28 cellular contexts compared by ENCODE assay signal in the genomic region with DNA sequence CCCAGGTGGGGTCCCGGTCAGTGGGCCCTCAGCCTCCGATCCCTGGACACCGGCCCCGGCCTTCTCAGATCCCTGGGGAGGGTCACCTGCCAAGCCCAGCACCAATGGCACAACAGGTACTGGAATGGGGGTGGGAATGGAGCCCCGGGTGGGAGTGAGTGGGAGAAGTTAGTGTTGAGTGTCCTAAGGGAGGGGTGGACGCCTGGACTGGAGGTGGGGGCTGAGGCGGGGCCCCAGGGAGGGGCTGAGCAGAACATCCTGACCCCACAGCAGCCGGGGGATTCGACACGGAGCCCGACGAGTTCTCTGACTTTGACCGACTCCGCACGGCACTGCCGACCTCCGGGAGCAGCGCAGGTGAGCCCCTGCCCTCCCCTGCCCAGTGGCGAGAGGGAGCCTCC. TPM values are rescaled to one million over a fixed set of nuclear protein-coding genes. Genes with fewer than 3 reads are reported as not detected.
"Had no signal": no experiment of that assay in that cellular context is flagged by ENCODE, and none has a peak within 500 bp of the region (broad histone marks: within the 10 kb centered on the region; RNA-seq: fewer than 3 reads in every experiment).

No MANE protein-coding gene starts in this region.

- H3K4me1 ChIP-seq: tibial artery, upper lobe of right lung had no signal

- H3K27me3 ChIP-seq: suprapubic skin, tibial artery, upper lobe of right lung had no signal

- H3K27ac Mint-ChIP-seq: activated CD4-positive, alpha-beta memory T cell treated with anti-CD3 and anti-CD28 coated beads, Interleukin-2, amount 10 ng/mL, durations not matched to agents 7 days and 5 days; activated CD4-positive, alpha-beta T cell treated with anti-CD3 and anti-CD28 coated beads, Interleukin-2, amount 10 ng/mL, durations not matched to agents 7 days and 5 days; activated naive CD4-positive, alpha-beta T cell treated with anti-CD3 and anti-CD28 coated beads, Interleukin-2, amount 50 U/mL, for 24 hours; activated T-cell treated with anti-CD3 and anti-CD28 coated beads, Interleukin-2, amount 50 U/mL, for 24 hours; dendritic cell treated with granulocyte-macrophage colony-stimulating factor and Interleukin-4, amounts not matched to agents 40 ng/mL and 50 ng/mL, for 4 days; endodermal cell; T-helper 17 cell had no signal

- H3K27me3 Mint-ChIP-seq: activated CD4-positive, alpha-beta memory T cell treated with anti-CD3 and anti-CD28 coated beads, Interleukin-2, amount 10 ng/mL, durations not matched to agents 7 days and 5 days; activated CD4-positive, alpha-beta T cell treated with anti-CD3 and anti-CD28 coated beads, Interleukin-2, amount 10 ng/mL, durations not matched to agents 7 days and 5 days; activated naive CD4-positive, alpha-beta T cell treated with anti-CD3 and anti-CD28 coated beads, Interleukin-2, amount 50 U/mL, for 24 hours; activated T-cell treated with anti-CD3 and anti-CD28 coated beads, Interleukin-2, amount 50 U/mL, for 24 hours; dendritic cell treated with granulocyte-macrophage colony-stimulating factor and Interleukin-4, amounts not matched to agents 40 ng/mL and 50 ng/mL, for 4 days; naive thymus-derived CD8-positive, alpha-beta T cell; T-helper 17 cell had no signal

- H3K36me3 Mint-ChIP-seq: activated naive CD4-positive, alpha-beta T cell treated with anti-CD3 and anti-CD28 coated beads, Interleukin-2, amount 50 U/mL, for 24 hours had no signal

- DNase-seq: activated CD4-positive, alpha-beta memory T cell treated with anti-CD3 and anti-CD28 coated beads, Interleukin-2, amount 10 ng/mL, durations not matched to agents 7 days and 5 days; activated CD4-positive, alpha-beta T cell treated with anti-CD3 and anti-CD28 coated beads for 1 hour; activated CD4-positive, alpha-beta T cell treated with anti-CD3 and anti-CD28 coated beads, Interleukin-2, amount 10 ng/mL, durations not matched to agents 7 days and 5 days; activated CD8-positive, alpha-beta memory T cell treated with anti-CD3 and anti-CD28 coated beads, Interleukin-2, amount 50 U/mL, for 48 hours; activated T-cell treated with anti-CD3 and anti-CD28 coated beads, Interleukin-2, amount 50 U/mL, for 24 hours; anterior cingulate cortex; endodermal cell; foreskin fibroblast; hypothalamus; kidney glomerular epithelial cell; mesenchymal stem cell; stimulated activated CD4-positive, alpha-beta T cell treated with anti-CD3 and anti-CD28 coated beads, Interleukin-15, amount 100 ng/mL, for 24 hours; stimulated activated CD4-positive, alpha-beta T cell treated with anti-CD3 and anti-CD28 coated beads, Interleukin-2, amount 100 ng/mL, for 24 hours; stimulated activated naive CD4-positive, alpha-beta T cell; T-helper 17 cell; T1000; upper lobe of right lung had no signal

- H3K27ac ChIP-seq: suprapubic skin, tibial artery, upper lobe of right lung had no signal

- H3K4me2 ChIP-seq: smooth muscle cell had no signal

- H3K4me3 Mint-ChIP-seq: activated CD4-positive, alpha-beta memory T cell treated with anti-CD3 and anti-CD28 coated beads, Interleukin-2, amount 10 ng/mL, durations not matched to agents 7 days and 5 days; activated CD4-positive, alpha-beta T cell treated with anti-CD3 and anti-CD28 coated beads, Interleukin-2, amount 10 ng/mL, durations not matched to agents 7 days and 5 days; activated naive CD4-positive, alpha-beta T cell treated with anti-CD3 and anti-CD28 coated beads, Interleukin-2, amount 50 U/mL, for 24 hours; activated T-cell treated with anti-CD3 and anti-CD28 coated beads, Interleukin-2, amount 50 U/mL, for 24 hours; dendritic cell treated with granulocyte-macrophage colony-stimulating factor and Interleukin-4, amounts not matched to agents 40 ng/mL and 50 ng/mL, for 4 days; endodermal cell; naive thymus-derived CD8-positive, alpha-beta T cell; T-helper 17 cell had no signal

- H3K4me3 ChIP-seq: smooth muscle cell, suprapubic skin, tibial artery, upper lobe of right lung had no signal

- ATAC-seq: esophagus mucosa; naive thymus-derived CD8-positive, alpha-beta T cell; SK-N-SH treated with all-trans-retinoic acid at 6 μM for 48 hours; T-helper 17 cell; upper lobe of right lung had no signal

- H3K9me3 ChIP-seq: suprapubic skin, tibial artery, upper lobe of right lung had no signal

- H3K4me1 Mint-ChIP-seq: activated CD4-positive, alpha-beta T cell treated with anti-CD3 and anti-CD28 coated beads, Interleukin-2, amount 10 ng/mL, durations not matched to agents 7 days and 5 days; activated naive CD4-positive, alpha-beta T cell treated with anti-CD3 and anti-CD28 coated beads, Interleukin-2, amount 50 U/mL, for 24 hours; endodermal cell had no signal

- H3K9me3 Mint-ChIP-seq: activated CD4-positive, alpha-beta memory T cell treated with anti-CD3 and anti-CD28 coated beads, Interleukin-2, amount 10 ng/mL, durations not matched to agents 7 days and 5 days; activated CD4-positive, alpha-beta T cell treated with anti-CD3 and anti-CD28 coated beads, Interleukin-2, amount 10 ng/mL, durations not matched to agents 7 days and 5 days; activated naive CD4-positive, alpha-beta T cell treated with anti-CD3 and anti-CD28 coated beads, Interleukin-2, amount 50 U/mL, for 24 hours; activated T-cell treated with anti-CD3 and anti-CD28 coated beads, Interleukin-2, amount 50 U/mL, for 24 hours; dendritic cell treated with granulocyte-macrophage colony-stimulating factor and Interleukin-4, amounts not matched to agents 40 ng/mL and 50 ng/mL, for 4 days; endodermal cell; naive thymus-derived CD8-positive, alpha-beta T cell had no signal

RNA-seq across cellular contexts. Expression of a gene that starts 45.5 kb away (rescaled TPM):
- total RNA-seq: activated CD4-positive, alpha-beta memory T cell treated with anti-CD3 and anti-CD28 coated beads, Interleukin-2, amount 10 ng/mL, durations not matched to agents 7 days and 5 days; activated CD4-positive, alpha-beta T cell treated with anti-CD3 and anti-CD28 coated beads, Interleukin-2, amount 10 ng/mL, durations not matched to agents 7 days and 5 days; bronchial epithelial cell; endodermal cell; esophagus mucosa; liver; naive thymus-derived CD8-positive, alpha-beta T cell; omental fat pad; smooth muscle cell; suprapubic skin; T-helper 17 cell; upper lobe of right lung had no signal
